In genomic region chr5:115309751-115310370, GRCh38 we compare ENCODE assay signal across 8 cellular contexts. TPM values are rescaled to one million over a fixed set of nuclear protein-coding genes. Genes with fewer than 3 reads are reported as not detected.
A peak's percentile ranks its signal among the peaks of the same experiment; 100 is the strongest.
DNase-seq lines count a peak whose midpoint lies in the region; ATAC-seq, FAIRE-seq and TF ChIP-seq lines count a peak whose summit lies in the region.

No MANE protein-coding gene starts in this region.

- peak; percentile 25 to 50 (median 47); a peak in 4 of 6 replicates for TF ChIP-seq CTCF in GM12878 (IDR thresholded peaks at IDR 0.05 in 2 of 3, conservative IDR thresholded peaks at IDR 0.05 in 1 of 3; ENCODE audit: control insufficient read depth in 2 of 3, extremely low read depth in 1 of 3, insufficient read depth in 1 of 3, low read depth in 3 of 3, low read length in 3 of 3)

- TF ChIP-seq EP300 in GM12878 (IDR thresholded peaks at IDR 0.05; ENCODE audit: borderline replicate concordance in 1 of 2, control insufficient read depth in 1 of 2, low read depth in 2 of 2, low read length in 2 of 2), result no peak

- no peaks in the 10 kb centered on the region for H3K27me3 ChIP-seq in GM12878 (replicated peaks in 1 of 2; ENCODE audit: control insufficient read depth in 2 of 2, insufficient read depth in 2 of 2, low read length in 1 of 2)

- no TSS peak for BruUV-seq in GM12878 (replicated peaks; lab: Mats Ljungman, UMichigan)

- POLR2A ChIA-PET in GM12878 (lab: Charles Lee), result interaction anchor here (0.9 to 1.6 kb wide), 3 partner anchors 228 to 265 kb away, joined by 3 to 8 read pairs (median 5); no protein-coding TSS in a partner anchor

- DNase-seq in Right ventricle myocardium superior, result no peak
- DNase-seq in Right ventricle myocardium inferior (ENCODE audit: missing footprints), result no peak
- DNase-seq in NCI-H1417 treated with DMSO at 0.1 percent for 48 hours (lab: John Stamatoyannopoulos, UW), result peak; percentile 24
- DNase-seq in GM12878 (ENCODE audit: low read depth, low spot score), result no peak
- DNase-seq in kidney glomerular epithelial cell (lab: John Stamatoyannopoulos, UW), result peak; percentile 48
- no peak for DNase-seq in NCI-H187 treated with DMSO at 0.1 percent for 48 hours (lab: John Stamatoyannopoulos, UW)
- no peak for DNase-seq in sciatic nerve (ENCODE audit: low spot score)

- ATAC-seq in Right ventricle myocardium superior (ENCODE audit: poor library complexity), result peak; percentile 66
- ATAC-seq in Right ventricle myocardium inferior, result no peak
- ATAC-seq in GM12878, result peak; percentile 75
- ATAC-seq in sciatic nerve, result no peak
- ATAC-seq in HG03280 (IDR thresholded peaks at IDR 0.05; ENCODE audit: unreplicated experiment), result no peak

- H3K79me2 ChIP-seq in GM12878 (ENCODE audit: control insufficient read depth, insufficient read depth, low read length), result no peaks in the 10 kb centered on the region

- H3K27ac ChIP-seq in GM12878 (ENCODE audit: control insufficient read depth, insufficient read depth), result no peak overlapping the region

- H3K36me3 ChIP-seq in GM12878 (ENCODE audit: control insufficient read depth in 2 of 2, insufficient read depth in 2 of 2, low read length in 1 of 2), result no peaks in the 10 kb centered on the region

- no peak overlapping the region for H3K4me3 ChIP-seq in GM12878

- no peaks in the 10 kb centered on the region for H4K20me1 ChIP-seq in GM12878 (ENCODE audit: control insufficient read depth, insufficient read depth)

- no peak overlapping the region for H3K9ac ChIP-seq in GM12878 (ENCODE audit: control insufficient read depth, insufficient read depth, low read length)

- H3K9me3 ChIP-seq in GM12878 (replicated peaks; ENCODE audit: control insufficient read depth, insufficient read depth, low read length), result no peaks in the 10 kb centered on the region

- H2AFZ ChIP-seq in GM12878 (ENCODE audit: control insufficient read depth, low read depth, low read length), result no peak overlapping the region

- H3K4me2 ChIP-seq in GM12878 (ENCODE audit: control insufficient read depth, insufficient read depth), result no peak overlapping the region

- SMC1A ChIA-PET in GM12878 (lab: Charles Lee; ENCODE audit: uncharacterized antibody, unreplicated experiment), result interaction anchor here (0.6 to 9.1 kb wide), 45 partner anchors 10 to 760 kb away, joined by 3 to 156 read pairs (median 5); partner anchors contain the start of gene FEM1C

- intact Hi-C loops in Right ventricle myocardium superior (cut with DNase I), result loop anchor here (5.0 kb wide), 1 partner anchor 277 kb away; no protein-coding TSS in a partner anchor
- intact Hi-C loops in Right ventricle myocardium inferior (cut with DNase I), result loop anchor here (2.0 to 10.0 kb wide), 2 partner anchors 277 to 765 kb away; no protein-coding TSS in a partner anchor
- intact Hi-C loops in GM12878 (cut with micrococcal nuclease; ENCODE audit: unreplicated experiment), result loop anchor here (1.0 to 5.0 kb wide), 5 partner anchors 213 to 757 kb away; no protein-coding TSS in a partner anchor
- intact Hi-C loops in sciatic nerve (cut with DNase I), result loop anchor here (10.0 kb wide), 1 partner anchor 275 kb away; no protein-coding TSS in a partner anchor

- H3K4me1 ChIP-seq in GM12878 (ENCODE audit: control insufficient read depth, insufficient read depth, low read length), result no peaks in the 10 kb centered on the region

- 0% methylated on average over 1 of the region's 1 CpG for WGBS in GM12878 (ENCODE audit: insufficient coverage, insufficient replicate concordance, low lambda C conversion rate, missing lambda C conversion rate)

- TF ChIP-seq RAD21 in GM12878 (IDR thresholded peaks at IDR 0.05; ENCODE audit: insufficient read depth, low read depth, low read length), result peak; percentile 77

- in situ Hi-C loops in GM12878 (cut with MboI), result loop anchor here (5.0 to 10.0 kb wide), 3 partner anchors 282 to 755 kb away; no protein-coding TSS in a partner anchor

- peak; percentile 56 for FAIRE-seq in GM12878 (lab: Jason Lieb, UNC)

- RAD21 ChIA-PET in GM12878 (lab: Charles Lee; ENCODE audit: unreplicated experiment), result interaction anchor here (0.8 to 7.9 kb wide), 35 partner anchors 9 to 759 kb away, joined by 3 to 59 read pairs (median 5); partner anchors contain the start of genes FEM1C and TICAM2

- CTCF ChIA-PET in GM12878 (lab: Yijun Ruan, JAX), result interaction anchor here (0.6 to 8.9 kb wide), 55 partner anchors 10 to 761 kb away, joined by 3 to 85 read pairs (median 4); partner anchors contain the start of genes CCDC112 and FEM1C

- TF ChIP-seq POLR2A in GM12878 (IDR thresholded peaks at IDR 0.05; ENCODE audit: low read depth, low read length), result no peak

TF ChIP-seq in GM12878, 131 proteins besides CTCF, POLR2A, EP300 and RAD21:
- TF ChIP-seq YBX1 (IDR thresholded peaks at IDR 0.05), result no peak
- peak; percentile 70; the same call in 1 of the 2 replicates for TF ChIP-seq SMC3 (IDR thresholded peaks at IDR 0.05; ENCODE audit: borderline replicate concordance, low read length)
- no peak for TF ChIP-seq CEBPZ (IDR thresholded peaks at IDR 0.05; ENCODE audit: low read depth, low read length)

RNA-seq across cellular contexts. Expression of gene CCDC112, which starts 13.4 kb away (rescaled TPM):
- total RNA-seq in Right ventricle myocardium superior (4.4 TPM), Right ventricle myocardium inferior (5.1 TPM), GM12878 (2014; rRNA removed) (0.40 and 0.87 TPM in 2 replicates), GM12878 (2014; rRNA removed; fragmentation: Illumina TruSeq; extraction: Trizol) (1.4 and 2.0 TPM in 2 replicates), GM12878 (2021) (0.49 and 0.58 TPM in 2 replicates), sciatic nerve (8.9 TPM)
- total RNA-seq in GM12878 (2013; cell fraction: nucleolus; rRNA removed), result 0.69 and 1.2 TPM in 2 replicates
- polyA plus RNA-seq in GM12878 (2011; ENCODE audit: low read depth), result 0.68 TPM
- polyA plus RNA-seq in GM12878 (2011; rRNA removed) (0.12 and 0.17 TPM in 2 replicates), GM12878 (2014; fragmentation: Illumina TruSeq; extraction: Trizol) (1.6 and 2.5 TPM in 2 replicates), GM12878 (2014; fragmentation: Nextera tagmentation; extraction: Ambion mirVana) (under 1 TPM; 0.43 to 0.71 TPM), GM12878 (2014; rRNA removed) (0.29 and 0.41 TPM in 2 replicates), GM12878 (2016; fragmentation: Nextera tagmentation; extraction: Ambion mirVana) (1 to 10 TPM in 1 of 2 experiments, under 1 TPM in 1; 0.67 to 1.1 TPM)
- not detected in 2 replicates for polyA plus RNA-seq in GM12878 (2011; cell fraction: cytosol; rRNA removed)
- polyA plus RNA-seq in GM12878 (2011; cell fraction: nucleus; rRNA removed), result 0.06 and 0.07 TPM in 2 replicates
- polyA plus RNA-seq in GM12878 (2012), result 1.3 and 1.9 TPM in 2 replicates
- not detected in 2 replicates for polyA minus RNA-seq in GM12878 (2011; rRNA and poly(A)+ RNA removed)
- polyA minus RNA-seq in GM12878 (2011; cell fraction: cytosol; rRNA and poly(A)+ RNA removed), result not detected in 2 replicates
- 0.29 TPM in 1 of 2 replicates, not detected in the other for polyA minus RNA-seq in GM12878 (2011; cell fraction: nucleus; rRNA and poly(A)+ RNA removed)

RNA-seq across cellular contexts. Expression of gene PGGT1B, which starts 47.2 kb away (rescaled TPM):
- total RNA-seq in Right ventricle myocardium superior (23.6 TPM), Right ventricle myocardium inferior (27.0 TPM), GM12878 (2014; rRNA removed) (13.4 and 13.8 TPM in 2 replicates), GM12878 (2014; rRNA removed; fragmentation: Illumina TruSeq; extraction: Trizol) (17.2 and 21.2 TPM in 2 replicates), GM12878 (2021) (37.0 and 38.4 TPM in 2 replicates), sciatic nerve (44.2 TPM)
- 34.4 and 38.2 TPM in 2 replicates for total RNA-seq in GM12878 (2013; cell fraction: nucleolus; rRNA removed)
- polyA plus RNA-seq in GM12878 (2011; ENCODE audit: low read depth), result 3.9 TPM
- polyA plus RNA-seq in GM12878 (2011; rRNA removed) (5.0 and 6.7 TPM in 2 replicates), GM12878 (2014; fragmentation: Illumina TruSeq; extraction: Trizol) (11.6 and 13.8 TPM in 2 replicates), GM12878 (2014; fragmentation: Nextera tagmentation; extraction: Ambion mirVana) (10 to 100 TPM; 13.1 to 13.9 TPM), GM12878 (2014; rRNA removed) (5.5 and 8.4 TPM in 2 replicates), GM12878 (2016; fragmentation: Nextera tagmentation; extraction: Ambion mirVana) (10 to 100 TPM; 15.1 to 20.2 TPM)
- polyA plus RNA-seq in GM12878 (2011; cell fraction: cytosol; rRNA removed), result 1.8 and 2.5 TPM in 2 replicates
- polyA plus RNA-seq in GM12878 (2011; cell fraction: nucleus; rRNA removed), result 3.7 and 4.2 TPM in 2 replicates
- polyA plus RNA-seq in GM12878 (2012), result 8.5 and 8.6 TPM in 2 replicates
- polyA minus RNA-seq in GM12878 (2011; rRNA and poly(A)+ RNA removed), result 12.4 and 12.7 TPM in 2 replicates
- polyA minus RNA-seq in GM12878 (2011; cell fraction: cytosol; rRNA and poly(A)+ RNA removed), result 3.2 and 4.8 TPM in 2 replicates
- 18.7 and 28.7 TPM in 2 replicates for polyA minus RNA-seq in GM12878 (2011; cell fraction: nucleus; rRNA and poly(A)+ RNA removed)

Comparison
In these comparisons a context has a peak if more than half of its experiments do, and no peak if none do; other contexts are left out.
1. ATAC-seq: peak in Right ventricle myocardium superior (single experiment) and GM12878 (single experiment); none in Right ventricle myocardium inferior (single experiment), sciatic nerve (single experiment) and HG03280 (single experiment).
2. DNase-seq: peak in NCI-H1417 treated with DMSO at 0.1 percent for 48 hours (single experiment) and kidney glomerular epithelial cell (single experiment); none in Right ventricle myocardium superior (single experiment), Right ventricle myocardium inferior (single experiment), GM12878 (single experiment), NCI-H187 treated with DMSO at 0.1 percent for 48 hours (single experiment) and sciatic nerve (single experiment).